In the genomic region with DNA sequence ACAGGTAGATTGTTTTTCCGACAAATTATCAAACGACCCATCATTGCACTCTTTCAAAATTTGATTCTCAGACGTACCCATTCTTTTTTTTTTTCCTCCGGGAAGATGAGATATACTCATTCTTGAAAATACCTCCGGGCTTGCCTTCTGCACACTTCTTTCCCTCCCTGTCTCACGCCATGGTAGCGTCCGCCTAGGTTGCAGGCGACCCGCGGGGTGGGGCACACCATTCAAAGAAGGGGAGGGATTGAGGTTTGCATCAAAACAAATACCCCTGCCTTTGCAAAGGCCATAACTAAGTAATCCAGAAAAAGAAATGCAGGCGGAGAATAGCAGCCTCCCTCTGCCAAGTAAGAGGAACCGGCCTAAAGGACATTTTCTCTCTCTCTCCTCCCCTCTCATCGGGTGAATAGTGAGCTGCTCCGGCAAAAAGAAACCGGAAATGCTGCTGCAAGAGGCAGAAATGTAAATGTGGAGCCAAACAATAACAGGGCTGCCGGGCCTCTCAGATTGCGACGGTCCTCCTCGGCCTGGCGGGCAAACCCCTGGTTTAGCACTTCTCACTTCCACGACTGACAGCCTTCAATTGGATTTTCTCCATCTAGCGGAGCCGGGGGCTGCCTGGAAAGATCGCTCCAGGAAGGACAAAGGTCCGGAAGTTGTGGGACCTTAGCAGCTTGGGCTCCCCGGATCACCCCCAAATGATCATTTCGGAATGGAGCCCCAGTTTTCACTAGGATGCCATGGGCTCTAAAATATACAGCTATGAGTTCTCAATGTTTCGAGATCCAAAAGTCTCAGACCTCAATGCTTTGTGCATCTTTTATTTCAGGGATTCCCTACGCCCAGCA, we compare ENCODE assay signal across 1 cellular context.
A peak's percentile ranks its signal among the peaks of the same experiment; 100 is the strongest.
TF ChIP-seq lines count a peak whose summit lies in the region.

No MANE protein-coding gene starts in this region.

TF ChIP-seq in HepG2, 621 proteins besides CTCF, POLR2A, EP300 and RAD21 (continued from another document and continues in another):
- TF ChIP-seq RBM39 (IDR thresholded peaks at IDR 0.05; ENCODE audit: low read depth, low read length, poor library complexity, severe bottlenecking) (no peak), FLYWCH1 (CRISPR knock-in tag; IDR thresholded peaks at IDR 0.05) (0 out of 2 replicates have a peak, but pooled peaks have one; percentile 28), MEIS2 (CRISPR knock-in tag; IDR thresholded peaks at IDR 0.05) (peak; percentile 20; the same call in 1 of the 2 replicates), ZNF567 (CRISPR knock-in tag; IDR thresholded peaks at IDR 0.05; ENCODE audit: borderline replicate concordance) (peak; percentile 46; the same call in 1 of the 2 replicates), ATM (IDR thresholded peaks at IDR 0.05; ENCODE audit: borderline replicate concordance) (no peak), NPAS2 (CRISPR knock-in tag; IDR thresholded peaks at IDR 0.05; ENCODE audit: borderline replicate concordance) (no peak), PLRG1 (conservative IDR thresholded peaks at IDR 0.05) (no peak), NFIC (IDR thresholded peaks at IDR 0.05; ENCODE audit: low read length) (peak; percentile 71; the same call in 1 of the 2 replicates), LCORL (IDR thresholded peaks at IDR 0.05) (no peak), LCORL (CRISPR knock-in tag; IDR thresholded peaks at IDR 0.05) (no peak), RAD51 (IDR thresholded peaks at IDR 0.05; ENCODE audit: borderline replicate concordance) (no peak), HOXA5 (CRISPR knock-in tag; IDR thresholded peaks at IDR 0.05) (0 out of 2 replicates have a peak, but pooled peaks have one; percentile 29), MTF1 (CRISPR knock-in tag; IDR thresholded peaks at IDR 0.05) (no peak), ZNF264 (CRISPR knock-in tag; IDR thresholded peaks at IDR 0.05) (no peak; the same call in 1 of the 2 replicates), RCOR2 (CRISPR knock-in tag; IDR thresholded peaks at IDR 0.05) (no peak), TARDBP (CRISPR knock-in tag; IDR thresholded peaks at IDR 0.05) (peak; percentile 54; the same call in 1 of the 2 replicates), MAFK (conservative IDR thresholded peaks at IDR 0.05 in 1 of 2, IDR thresholded peaks at IDR 0.05 in 1 of 2; ENCODE audit: low read length in 2 of 2) (no peak), PPARG (CRISPR knock-in tag; conservative IDR thresholded peaks at IDR 0.05) (no peak), ELF1 (CRISPR knock-in tag; IDR thresholded peaks at IDR 0.05) (peak; percentile 82), MEIS1 (CRISPR knock-in tag; IDR thresholded peaks at IDR 0.05; ENCODE audit: borderline replicate concordance) (0 out of 2 replicates have a peak, but pooled peaks have one; percentile 39), ERF (CRISPR knock-in tag; IDR thresholded peaks at IDR 0.05) (0 out of 2 replicates have a peak, but pooled peaks have one; percentile 5), SAP130 (CRISPR knock-in tag; IDR thresholded peaks at IDR 0.05; ENCODE audit: low read depth) (peak; percentile 46; the same call in 1 of the 2 replicates), TOE1 (CRISPR knock-in tag; IDR thresholded peaks at IDR 0.05) (no peak), TAF1 (CRISPR knock-in tag; IDR thresholded peaks at IDR 0.05) (peak; percentile 50; the same call in 1 of the 2 replicates), CENPX (CRISPR knock-in tag; IDR thresholded peaks at IDR 0.05) (no peak), NRL (CRISPR knock-in tag; IDR thresholded peaks at IDR 0.05; ENCODE audit: borderline replicate concordance) (no peak), TBX2 (CRISPR knock-in tag; IDR thresholded peaks at IDR 0.05; ENCODE audit: borderline replicate concordance) (no peak; the same call in 1 of the 2 replicates), ZKSCAN8 (CRISPR knock-in tag; IDR thresholded peaks at IDR 0.05; ENCODE audit: borderline replicate concordance) (0 out of 2 replicates have a peak, but pooled peaks have one; percentile 0), SALL1 (CRISPR knock-in tag; IDR thresholded peaks at IDR 0.05) (peak; percentile 23; the same call in 1 of the 2 replicates), ZNF234 (CRISPR knock-in tag; conservative IDR thresholded peaks at IDR 0.05) (no peak), FOXJ3 (CRISPR knock-in tag; IDR thresholded peaks at IDR 0.05; ENCODE audit: borderline replicate concordance) (peak; percentile 23; the same call in 1 of the 2 replicates)
- TF ChIP-seq, protein P1, sequence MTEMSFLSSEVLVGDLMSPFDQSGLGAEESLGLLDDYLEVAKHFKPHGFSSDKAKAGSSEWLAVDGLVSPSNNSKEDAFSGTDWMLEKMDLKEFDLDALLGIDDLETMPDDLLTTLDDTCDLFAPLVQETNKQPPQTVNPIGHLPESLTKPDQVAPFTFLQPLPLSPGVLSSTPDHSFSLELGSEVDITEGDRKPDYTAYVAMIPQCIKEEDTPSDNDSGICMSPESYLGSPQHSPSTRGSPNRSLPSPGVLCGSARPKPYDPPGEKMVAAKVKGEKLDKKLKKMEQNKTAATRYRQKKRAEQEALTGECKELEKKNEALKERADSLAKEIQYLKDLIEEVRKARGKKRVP (CRISPR knock-in tag; IDR thresholded peaks at IDR 0.05) = 0 out of 4 replicates have a peak, but pooled peaks of 1 of the 2 experiments have one; percentile 54
- TF ChIP-seq, protein P2, sequence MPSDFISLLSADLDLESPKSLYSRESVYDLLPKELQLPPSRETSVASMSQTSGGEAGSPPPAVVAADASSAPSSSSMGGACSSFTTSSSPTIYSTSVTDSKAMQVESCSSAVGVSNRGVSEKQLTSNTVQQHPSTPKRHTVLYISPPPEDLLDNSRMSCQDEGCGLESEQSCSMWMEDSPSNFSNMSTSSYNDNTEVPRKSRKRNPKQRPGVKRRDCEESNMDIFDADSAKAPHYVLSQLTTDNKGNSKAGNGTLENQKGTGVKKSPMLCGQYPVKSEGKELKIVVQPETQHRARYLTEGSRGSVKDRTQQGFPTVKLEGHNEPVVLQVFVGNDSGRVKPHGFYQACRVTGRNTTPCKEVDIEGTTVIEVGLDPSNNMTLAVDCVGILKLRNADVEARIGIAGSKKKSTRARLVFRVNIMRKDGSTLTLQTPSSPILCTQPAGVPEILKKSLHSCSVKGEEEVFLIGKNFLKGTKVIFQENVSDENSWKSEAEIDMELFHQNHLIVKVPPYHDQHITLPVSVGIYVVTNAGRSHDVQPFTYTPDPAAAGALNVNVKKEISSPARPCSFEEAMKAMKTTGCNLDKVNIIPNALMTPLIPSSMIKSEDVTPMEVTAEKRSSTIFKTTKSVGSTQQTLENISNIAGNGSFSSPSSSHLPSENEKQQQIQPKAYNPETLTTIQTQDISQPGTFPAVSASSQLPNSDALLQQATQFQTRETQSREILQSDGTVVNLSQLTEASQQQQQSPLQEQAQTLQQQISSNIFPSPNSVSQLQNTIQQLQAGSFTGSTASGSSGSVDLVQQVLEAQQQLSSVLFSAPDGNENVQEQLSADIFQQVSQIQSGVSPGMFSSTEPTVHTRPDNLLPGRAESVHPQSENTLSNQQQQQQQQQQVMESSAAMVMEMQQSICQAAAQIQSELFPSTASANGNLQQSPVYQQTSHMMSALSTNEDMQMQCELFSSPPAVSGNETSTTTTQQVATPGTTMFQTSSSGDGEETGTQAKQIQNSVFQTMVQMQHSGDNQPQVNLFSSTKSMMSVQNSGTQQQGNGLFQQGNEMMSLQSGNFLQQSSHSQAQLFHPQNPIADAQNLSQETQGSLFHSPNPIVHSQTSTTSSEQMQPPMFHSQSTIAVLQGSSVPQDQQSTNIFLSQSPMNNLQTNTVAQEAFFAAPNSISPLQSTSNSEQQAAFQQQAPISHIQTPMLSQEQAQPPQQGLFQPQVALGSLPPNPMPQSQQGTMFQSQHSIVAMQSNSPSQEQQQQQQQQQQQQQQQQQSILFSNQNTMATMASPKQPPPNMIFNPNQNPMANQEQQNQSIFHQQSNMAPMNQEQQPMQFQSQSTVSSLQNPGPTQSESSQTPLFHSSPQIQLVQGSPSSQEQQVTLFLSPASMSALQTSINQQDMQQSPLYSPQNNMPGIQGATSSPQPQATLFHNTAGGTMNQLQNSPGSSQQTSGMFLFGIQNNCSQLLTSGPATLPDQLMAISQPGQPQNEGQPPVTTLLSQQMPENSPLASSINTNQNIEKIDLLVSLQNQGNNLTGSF (CRISPR knock-in tag; IDR thresholded peaks at IDR 0.05) = peak; percentile 31; the same call in 1 of the 2 replicates
- TF ChIP-seq, protein P3, sequence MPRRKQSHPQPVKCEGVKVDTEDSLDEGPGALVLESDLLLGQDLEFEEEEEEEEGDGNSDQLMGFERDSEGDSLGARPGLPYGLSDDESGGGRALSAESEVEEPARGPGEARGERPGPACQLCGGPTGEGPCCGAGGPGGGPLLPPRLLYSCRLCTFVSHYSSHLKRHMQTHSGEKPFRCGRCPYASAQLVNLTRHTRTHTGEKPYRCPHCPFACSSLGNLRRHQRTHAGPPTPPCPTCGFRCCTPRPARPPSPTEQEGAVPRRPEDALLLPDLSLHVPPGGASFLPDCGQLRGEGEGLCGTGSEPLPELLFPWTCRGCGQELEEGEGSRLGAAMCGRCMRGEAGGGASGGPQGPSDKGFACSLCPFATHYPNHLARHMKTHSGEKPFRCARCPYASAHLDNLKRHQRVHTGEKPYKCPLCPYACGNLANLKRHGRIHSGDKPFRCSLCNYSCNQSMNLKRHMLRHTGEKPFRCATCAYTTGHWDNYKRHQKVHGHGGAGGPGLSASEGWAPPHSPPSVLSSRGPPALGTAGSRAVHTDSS (CRISPR knock-in tag; conservative IDR thresholded peaks at IDR 0.05) = no peak
- TF ChIP-seq, protein P4, sequence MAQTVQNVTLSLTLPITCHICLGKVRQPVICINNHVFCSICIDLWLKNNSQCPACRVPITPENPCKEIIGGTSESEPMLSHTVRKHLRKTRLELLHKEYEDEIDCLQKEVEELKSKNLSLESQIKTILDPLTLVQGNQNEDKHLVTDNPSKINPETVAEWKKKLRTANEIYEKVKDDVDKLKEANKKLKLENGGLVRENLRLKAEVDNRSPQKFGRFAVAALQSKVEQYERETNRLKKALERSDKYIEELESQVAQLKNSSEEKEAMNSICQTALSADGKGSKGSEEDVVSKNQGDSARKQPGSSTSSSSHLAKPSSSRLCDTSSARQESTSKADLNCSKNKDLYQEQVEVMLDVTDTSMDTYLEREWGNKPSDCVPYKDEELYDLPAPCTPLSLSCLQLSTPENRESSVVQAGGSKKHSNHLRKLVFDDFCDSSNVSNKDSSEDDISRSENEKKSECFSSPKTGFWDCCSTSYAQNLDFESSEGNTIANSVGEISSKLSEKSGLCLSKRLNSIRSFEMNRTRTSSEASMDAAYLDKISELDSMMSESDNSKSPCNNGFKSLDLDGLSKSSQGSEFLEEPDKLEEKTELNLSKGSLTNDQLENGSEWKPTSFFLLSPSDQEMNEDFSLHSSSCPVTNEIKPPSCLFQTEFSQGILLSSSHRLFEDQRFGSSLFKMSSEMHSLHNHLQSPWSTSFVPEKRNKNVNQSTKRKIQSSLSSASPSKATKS (CRISPR knock-in tag; IDR thresholded peaks at IDR 0.05) = no peak
- TF ChIP-seq, protein P5, sequence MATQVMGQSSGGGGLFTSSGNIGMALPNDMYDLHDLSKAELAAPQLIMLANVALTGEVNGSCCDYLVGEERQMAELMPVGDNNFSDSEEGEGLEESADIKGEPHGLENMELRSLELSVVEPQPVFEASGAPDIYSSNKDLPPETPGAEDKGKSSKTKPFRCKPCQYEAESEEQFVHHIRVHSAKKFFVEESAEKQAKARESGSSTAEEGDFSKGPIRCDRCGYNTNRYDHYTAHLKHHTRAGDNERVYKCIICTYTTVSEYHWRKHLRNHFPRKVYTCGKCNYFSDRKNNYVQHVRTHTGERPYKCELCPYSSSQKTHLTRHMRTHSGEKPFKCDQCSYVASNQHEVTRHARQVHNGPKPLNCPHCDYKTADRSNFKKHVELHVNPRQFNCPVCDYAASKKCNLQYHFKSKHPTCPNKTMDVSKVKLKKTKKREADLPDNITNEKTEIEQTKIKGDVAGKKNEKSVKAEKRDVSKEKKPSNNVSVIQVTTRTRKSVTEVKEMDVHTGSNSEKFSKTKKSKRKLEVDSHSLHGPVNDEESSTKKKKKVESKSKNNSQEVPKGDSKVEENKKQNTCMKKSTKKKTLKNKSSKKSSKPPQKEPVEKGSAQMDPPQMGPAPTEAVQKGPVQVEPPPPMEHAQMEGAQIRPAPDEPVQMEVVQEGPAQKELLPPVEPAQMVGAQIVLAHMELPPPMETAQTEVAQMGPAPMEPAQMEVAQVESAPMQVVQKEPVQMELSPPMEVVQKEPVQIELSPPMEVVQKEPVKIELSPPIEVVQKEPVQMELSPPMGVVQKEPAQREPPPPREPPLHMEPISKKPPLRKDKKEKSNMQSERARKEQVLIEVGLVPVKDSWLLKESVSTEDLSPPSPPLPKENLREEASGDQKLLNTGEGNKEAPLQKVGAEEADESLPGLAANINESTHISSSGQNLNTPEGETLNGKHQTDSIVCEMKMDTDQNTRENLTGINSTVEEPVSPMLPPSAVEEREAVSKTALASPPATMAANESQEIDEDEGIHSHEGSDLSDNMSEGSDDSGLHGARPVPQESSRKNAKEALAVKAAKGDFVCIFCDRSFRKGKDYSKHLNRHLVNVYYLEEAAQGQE (IDR thresholded peaks at IDR 0.05; ENCODE audit: borderline replicate concordance in 1 of 2, low read depth in 1 of 2, low read length in 2 of 2) = no peak
- TF ChIP-seq, protein P6, sequence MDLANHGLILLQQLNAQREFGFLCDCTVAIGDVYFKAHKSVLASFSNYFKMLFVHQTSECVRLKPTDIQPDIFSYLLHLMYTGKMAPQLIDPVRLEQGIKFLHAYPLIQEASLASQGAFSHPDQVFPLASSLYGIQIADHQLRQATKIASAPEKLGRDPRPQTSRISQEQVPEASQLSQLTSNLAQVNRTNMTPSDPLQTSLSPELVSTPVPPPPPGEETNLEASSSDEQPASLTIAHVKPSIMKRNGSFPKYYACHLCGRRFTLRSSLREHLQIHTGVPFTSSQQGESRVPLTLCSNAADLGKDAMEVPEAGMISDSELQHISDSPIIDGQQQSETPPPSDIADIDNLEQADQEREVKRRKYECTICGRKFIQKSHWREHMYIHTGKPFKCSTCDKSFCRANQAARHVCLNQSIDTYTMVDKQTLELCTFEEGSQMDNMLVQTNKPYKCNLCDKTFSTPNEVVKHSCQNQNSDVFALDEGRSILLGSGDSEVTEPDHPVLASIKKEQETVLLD (CRISPR knock-in tag; IDR thresholded peaks at IDR 0.05; ENCODE audit: low read depth) = no peak
- TF ChIP-seq, protein P7, sequence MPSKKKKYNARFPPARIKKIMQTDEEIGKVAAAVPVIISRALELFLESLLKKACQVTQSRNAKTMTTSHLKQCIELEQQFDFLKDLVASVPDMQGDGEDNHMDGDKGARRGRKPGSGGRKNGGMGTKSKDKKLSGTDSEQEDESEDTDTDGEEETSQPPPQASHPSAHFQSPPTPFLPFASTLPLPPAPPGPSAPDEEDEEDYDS (CRISPR knock-in tag; IDR thresholded peaks at IDR 0.05) = peak; percentile 55; the same call in 1 of the 2 replicates
- TF ChIP-seq, protein P8, sequence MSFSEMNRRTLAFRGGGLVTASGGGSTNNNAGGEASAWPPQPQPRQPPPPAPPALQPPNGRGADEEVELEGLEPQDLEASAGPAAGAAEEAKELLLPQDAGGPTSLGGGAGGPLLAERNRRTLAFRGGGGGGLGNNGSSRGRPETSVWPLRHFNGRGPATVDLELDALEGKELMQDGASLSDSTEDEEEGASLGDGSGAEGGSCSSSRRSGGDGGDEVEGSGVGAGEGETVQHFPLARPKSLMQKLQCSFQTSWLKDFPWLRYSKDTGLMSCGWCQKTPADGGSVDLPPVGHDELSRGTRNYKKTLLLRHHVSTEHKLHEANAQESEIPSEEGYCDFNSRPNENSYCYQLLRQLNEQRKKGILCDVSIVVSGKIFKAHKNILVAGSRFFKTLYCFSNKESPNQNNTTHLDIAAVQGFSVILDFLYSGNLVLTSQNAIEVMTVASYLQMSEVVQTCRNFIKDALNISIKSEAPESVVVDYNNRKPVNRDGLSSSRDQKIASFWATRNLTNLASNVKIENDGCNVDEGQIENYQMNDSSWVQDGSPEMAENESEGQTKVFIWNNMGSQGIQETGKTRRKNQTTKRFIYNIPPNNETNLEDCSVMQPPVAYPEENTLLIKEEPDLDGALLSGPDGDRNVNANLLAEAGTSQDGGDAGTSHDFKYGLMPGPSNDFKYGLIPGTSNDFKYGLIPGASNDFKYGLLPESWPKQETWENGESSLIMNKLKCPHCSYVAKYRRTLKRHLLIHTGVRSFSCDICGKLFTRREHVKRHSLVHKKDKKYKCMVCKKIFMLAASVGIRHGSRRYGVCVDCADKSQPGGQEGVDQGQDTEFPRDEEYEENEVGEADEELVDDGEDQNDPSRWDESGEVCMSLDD (CRISPR knock-in tag; IDR thresholded peaks at IDR 0.05; ENCODE audit: borderline replicate concordance) = no peak
